Comparison of ENCODE assay signal across 10 cellular contexts in genomic region chr11:12182650-12183511, GRCh38.
DNase-seq lines count a peak whose midpoint lies in the region; ATAC-seq lines count a peak whose summit lies in the region.
"Had no signal": no experiment of that assay in that cellular context is flagged by ENCODE, and none has a peak within 500 bp of the region (broad histone marks: within the 10 kb centered on the region; RNA-seq: fewer than 3 reads in every experiment).

No MANE protein-coding gene starts in this region.

- no peaks in the 10 kb centered on the region for H3K36me3 Mint-ChIP-seq in stimulated activated memory B cell treated with anti-CD40 and anti-IgM and Interleukin-4, amounts not matched to agents 10 μg/mL and 1 μg/mL and 100 μg/mL, for 72 hours

- no peaks in the 10 kb centered on the region for H3K9me3 Mint-ChIP-seq in stimulated activated naive CD8-positive, alpha-beta T cell treated with anti-CD3 and anti-CD28 coated beads, Interleukin-15, amount 100 ng/mL, for 72 hours
- H3K9me3 Mint-ChIP-seq in stimulated activated memory B cell treated with anti-CD40 and anti-IgM and Interleukin-4, amounts not matched to agents 10 μg/mL and 1 μg/mL and 100 μg/mL, for 72 hours = no peaks in the 10 kb centered on the region

- H3K4me1 Mint-ChIP-seq in stimulated activated naive CD8-positive, alpha-beta T cell treated with anti-CD3 and anti-CD28 coated beads, Interleukin-15, amount 100 ng/mL, for 72 hours = peaks cover 38% of the 10 kb centered on the region
- no peaks in the 10 kb centered on the region for H3K4me1 Mint-ChIP-seq in stimulated activated memory B cell treated with anti-CD40 and anti-IgM and Interleukin-4, amounts not matched to agents 10 μg/mL and 1 μg/mL and 100 μg/mL, for 72 hours

- ATAC-seq in stimulated activated naive CD8-positive, alpha-beta T cell treated with anti-CD3 and anti-CD28 coated beads, Interleukin-15, Interleukin-2, amounts not matched to agents 100 U/mL and 50 U/mL, for 24 hours = no peak
- no peak for ATAC-seq in stimulated activated naive CD8-positive, alpha-beta T cell treated with anti-CD3 and anti-CD28 coated beads, Interleukin-15, amount 100 ng/mL, for 72 hours
- ATAC-seq in GM21825 (IDR thresholded peaks at IDR 0.05; ENCODE audit: unreplicated experiment) (no peak), HG03097 (IDR thresholded peaks at IDR 0.05; ENCODE audit: low FRiP score, unreplicated experiment) (no peak)
- no peak for ATAC-seq in stimulated activated memory B cell treated with anti-CD40 and anti-IgM and Interleukin-4, amounts not matched to agents 10 μg/mL and 1 μg/mL and 100 μg/mL, for 72 hours

- peak; percentile 2 for DNase-seq in stimulated activated naive CD8-positive, alpha-beta T cell treated with anti-CD3 and anti-CD28 coated beads, Interleukin-15, Interleukin-2, amounts not matched to agents 100 U/mL and 50 U/mL, for 24 hours
- no peak for DNase-seq in stimulated activated naive CD8-positive, alpha-beta T cell treated with anti-CD3 and anti-CD28 coated beads, Interleukin-15, amount 100 ng/mL, for 72 hours
- DNase-seq in astrocyte of the hippocampus (ENCODE audit: low read depth, low spot score) (peak; percentile 97), kidney tubule cell (ENCODE audit: low spot score) (peak; percentile 100)
- DNase-seq in stimulated activated CD4-positive, alpha-beta T cell treated with anti-CD3 and anti-CD28 coated beads, Interleukin-12 subunit alpha, Interleukin-12 subunit beta, amount 100 ng/mL, for 4 hours = no peak
- DNase-seq: activated effector memory CD4-positive, alpha-beta T cell treated with anti-CD3 and anti-CD28 coated beads, Interleukin-2, amount 50 U/mL, for 16 hours; DND-41 had no signal

- H3K27ac Mint-ChIP-seq in stimulated activated naive CD8-positive, alpha-beta T cell treated with anti-CD3 and anti-CD28 coated beads, Interleukin-15, amount 100 ng/mL, for 72 hours = no peak overlapping the region
- H3K27ac Mint-ChIP-seq in stimulated activated memory B cell treated with anti-CD40 and anti-IgM and Interleukin-4, amounts not matched to agents 10 μg/mL and 1 μg/mL and 100 μg/mL, for 72 hours = no peak overlapping the region

- H3K27me3 Mint-ChIP-seq in stimulated activated naive CD8-positive, alpha-beta T cell treated with anti-CD3 and anti-CD28 coated beads, Interleukin-15, amount 100 ng/mL, for 72 hours = no peaks in the 10 kb centered on the region
- H3K27me3 Mint-ChIP-seq in stimulated activated memory B cell treated with anti-CD40 and anti-IgM and Interleukin-4, amounts not matched to agents 10 μg/mL and 1 μg/mL and 100 μg/mL, for 72 hours = peaks cover 32% of the 10 kb centered on the region

- no peak overlapping the region for H3K4me3 Mint-ChIP-seq in stimulated activated naive CD8-positive, alpha-beta T cell treated with anti-CD3 and anti-CD28 coated beads, Interleukin-15, amount 100 ng/mL, for 72 hours
- no peak overlapping the region for H3K4me3 Mint-ChIP-seq in stimulated activated memory B cell treated with anti-CD40 and anti-IgM and Interleukin-4, amounts not matched to agents 10 μg/mL and 1 μg/mL and 100 μg/mL, for 72 hours

Comparison
In these comparisons a context has a peak if more than half of its experiments do, and no peak if none do; other contexts are left out.
1. DNase-seq: peak in stimulated activated naive CD8-positive, alpha-beta T cell treated with anti-CD3 and anti-CD28 coated beads, Interleukin-15, Interleukin-2, amounts not matched to agents 100 U/mL and 50 U/mL, for 24 hours (single experiment), astrocyte of the hippocampus (single experiment) and kidney tubule cell (single experiment); none in stimulated activated naive CD8-positive, alpha-beta T cell treated with anti-CD3 and anti-CD28 coated beads, Interleukin-15, amount 100 ng/mL, for 72 hours (0 of 2) and stimulated activated CD4-positive, alpha-beta T cell treated with anti-CD3 and anti-CD28 coated beads, Interleukin-12 subunit alpha, Interleukin-12 subunit beta, amount 100 ng/mL, for 4 hours (single experiment).